In the genomic region with DNA sequence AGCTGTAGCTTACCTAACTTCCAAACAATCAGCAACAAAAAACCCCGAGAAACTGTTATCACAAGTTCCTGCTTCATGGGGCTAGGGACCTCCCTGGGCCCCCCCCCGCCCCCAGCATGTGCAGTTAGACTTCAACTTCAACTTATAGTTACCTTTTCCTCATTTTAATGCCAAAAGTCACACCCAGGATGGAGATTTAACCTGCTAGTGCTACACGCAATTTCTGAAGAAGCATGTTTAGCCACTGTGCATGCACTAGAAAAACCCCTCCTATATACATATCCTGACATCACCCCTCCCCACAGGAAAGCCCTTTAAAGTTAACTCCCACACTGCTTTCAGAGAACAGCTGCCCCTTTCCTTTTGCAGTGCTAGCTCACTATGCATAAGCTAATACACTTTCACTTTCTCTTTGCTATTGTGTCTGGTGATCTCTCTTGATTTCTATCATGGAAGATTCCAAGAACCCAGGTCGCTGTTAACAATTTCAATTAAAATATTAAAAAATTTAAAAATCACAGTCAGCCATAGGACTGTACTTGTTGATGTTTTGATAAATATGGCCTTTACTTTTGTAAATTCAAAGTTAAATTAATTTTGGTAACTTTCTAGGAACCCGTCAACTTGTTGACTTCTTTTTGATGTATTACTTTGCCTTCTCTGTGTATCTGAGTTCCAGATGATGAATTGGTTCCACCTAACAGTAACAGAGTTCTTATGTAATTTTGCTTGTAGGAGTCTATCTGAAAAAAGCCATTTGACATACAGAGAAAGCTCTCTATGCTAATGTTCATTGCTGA, we compare ENCODE assay signal across 8 cellular contexts.
A peak's percentile ranks its signal among the peaks of the same experiment; 100 is the strongest.
DNase-seq lines count a peak whose midpoint lies in the region; ATAC-seq and TF ChIP-seq lines count a peak whose summit lies in the region.

No MANE protein-coding gene starts in this region.

- DNase-seq in NOMO-1 (lab: John Stamatoyannopoulos, UW; ENCODE audit: unreplicated experiment in 2 of 2) = peak; percentile 29 to 77
- DNase-seq in NOMO-1 treated with dmso at 0.1 percent for 144 hours (lab: John Stamatoyannopoulos, UW; ENCODE audit: unreplicated experiment) = no peak
- DNase-seq in RPMI8226 = peak; percentile 61
- DNase-seq in astrocyte of the spinal cord (ENCODE audit: low read depth, low spot score) = peak; percentile 53
- DNase-seq in medulla oblongata (ENCODE audit: extremely low spot score) = peak; percentile 55
- peak; percentile 45 for DNase-seq in superior temporal gyrus (ENCODE audit: extremely low spot score)
- DNase-seq in inferior parietal cortex (ENCODE audit: extremely low spot score) = no peak

- no peak for TF ChIP-seq CTCF in astrocyte of the spinal cord (IDR thresholded peaks at IDR 0.05; ENCODE audit: low read depth, low read length)

- peak; percentile 72 for ATAC-seq in HG03039 (IDR thresholded peaks at IDR 0.05; ENCODE audit: unreplicated experiment)

- H3K4me3 ChIP-seq in astrocyte of the spinal cord (ENCODE audit: low read depth, low read length) = no peak overlapping the region

- in situ Hi-C loops in astrocyte of the spinal cord (cut with HindIII; ENCODE audit: low sequenced_read_pairs) = no loop called here

Comparison
In these comparisons a context has a peak if more than half of its experiments do, and no peak if none do; other contexts are left out.
1. DNase-seq: peak in NOMO-1 (2 of 2), RPMI8226 (single experiment), astrocyte of the spinal cord (single experiment), medulla oblongata (single experiment) and superior temporal gyrus (single experiment); none in NOMO-1 treated with dmso at 0.1 percent for 144 hours (single experiment) and inferior parietal cortex (single experiment).